1 cellular context compared by ENCODE assay signal in the genomic region with DNA sequence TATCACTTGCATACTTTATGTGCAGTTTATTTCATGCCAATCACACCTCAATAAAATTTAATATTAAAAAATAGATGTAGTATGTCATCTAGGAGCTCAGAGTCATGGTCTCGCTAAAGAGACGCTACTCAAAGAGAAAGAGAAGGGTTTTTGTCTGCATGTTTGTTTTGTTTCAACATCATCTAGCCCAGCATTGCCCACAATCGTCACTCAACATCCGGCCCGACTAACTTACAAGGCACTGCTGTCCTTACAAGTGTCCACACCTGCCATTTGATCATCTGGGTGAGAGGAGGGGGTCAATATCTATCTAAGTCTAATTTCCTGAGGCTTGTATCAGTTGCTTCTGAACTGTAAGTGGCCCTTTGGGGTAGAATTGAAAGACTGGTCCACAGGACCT.
TF ChIP-seq lines count a peak whose summit lies in the region.

No MANE protein-coding gene starts in this region.

TF ChIP-seq in HepG2, 621 proteins besides CTCF, POLR2A, EP300 and RAD21 (continued from another document):
- TF ChIP-seq, protein P1, sequence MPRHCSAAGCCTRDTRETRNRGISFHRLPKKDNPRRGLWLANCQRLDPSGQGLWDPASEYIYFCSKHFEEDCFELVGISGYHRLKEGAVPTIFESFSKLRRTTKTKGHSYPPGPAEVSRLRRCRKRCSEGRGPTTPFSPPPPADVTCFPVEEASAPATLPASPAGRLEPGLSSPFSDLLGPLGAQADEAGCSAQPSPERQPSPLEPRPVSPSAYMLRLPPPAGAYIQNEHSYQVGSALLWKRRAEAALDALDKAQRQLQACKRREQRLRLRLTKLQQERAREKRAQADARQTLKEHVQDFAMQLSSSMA (CRISPR knock-in tag; IDR thresholded peaks at IDR 0.05), result no peak
- no peak for TF ChIP-seq KAT8 (CRISPR knock-in tag; IDR thresholded peaks at IDR 0.05)
- TF ChIP-seq GABPB1 (CRISPR knock-in tag; IDR thresholded peaks at IDR 0.05), result peak; percentile 24; the same call in 1 of the 2 replicates
- TF ChIP-seq JUNB (CRISPR knock-in tag; IDR thresholded peaks at IDR 0.05; ENCODE audit: borderline replicate concordance), result no peak
- 0 out of 2 replicates have a peak, but pooled peaks have one; percentile 8 for TF ChIP-seq TCF7 (IDR thresholded peaks at IDR 0.05; ENCODE audit: low read depth)
- no peak for TF ChIP-seq FOXA1 (IDR thresholded peaks at IDR 0.05)
- peak; percentile 52 for TF ChIP-seq FOXA1 (CRISPR knock-in tag; IDR thresholded peaks at IDR 0.05)
- TF ChIP-seq ZNF562 (CRISPR knock-in tag; IDR thresholded peaks at IDR 0.05; ENCODE audit: borderline replicate concordance), result no peak
- TF ChIP-seq, protein P2, sequence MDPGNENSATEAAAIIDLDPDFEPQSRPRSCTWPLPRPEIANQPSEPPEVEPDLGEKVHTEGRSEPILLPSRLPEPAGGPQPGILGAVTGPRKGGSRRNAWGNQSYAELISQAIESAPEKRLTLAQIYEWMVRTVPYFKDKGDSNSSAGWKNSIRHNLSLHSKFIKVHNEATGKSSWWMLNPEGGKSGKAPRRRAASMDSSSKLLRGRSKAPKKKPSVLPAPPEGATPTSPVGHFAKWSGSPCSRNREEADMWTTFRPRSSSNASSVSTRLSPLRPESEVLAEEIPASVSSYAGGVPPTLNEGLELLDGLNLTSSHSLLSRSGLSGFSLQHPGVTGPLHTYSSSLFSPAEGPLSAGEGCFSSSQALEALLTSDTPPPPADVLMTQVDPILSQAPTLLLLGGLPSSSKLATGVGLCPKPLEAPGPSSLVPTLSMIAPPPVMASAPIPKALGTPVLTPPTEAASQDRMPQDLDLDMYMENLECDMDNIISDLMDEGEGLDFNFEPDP (CRISPR knock-in tag; conservative IDR thresholded peaks at IDR 0.05), result no peak
- no peak for TF ChIP-seq SOX6 (IDR thresholded peaks at IDR 0.05)
- TF ChIP-seq SOX6 (CRISPR knock-in tag; IDR thresholded peaks at IDR 0.05), result no peak
- peak; percentile 59 for TF ChIP-seq GATAD2A (CRISPR knock-in tag; IDR thresholded peaks at IDR 0.05)
- no peak for TF ChIP-seq YY1 (IDR thresholded peaks at IDR 0.05; ENCODE audit: insufficient read depth, insufficient replicate concordance, low read depth, low read length)
- peak; percentile 68; the same call in 1 of the 2 replicates for TF ChIP-seq ETV5 (CRISPR knock-in tag; IDR thresholded peaks at IDR 0.05; ENCODE audit: borderline replicate concordance)
- no peak for TF ChIP-seq RBM22 (optimal IDR thresholded peaks at IDR 0.05; ENCODE audit: low read length)
- TF ChIP-seq FOXA3 (CRISPR knock-in tag; IDR thresholded peaks at IDR 0.05), result peak; percentile 36; the same call in 1 of the 2 replicates
- TF ChIP-seq ARID5B (CRISPR knock-in tag; IDR thresholded peaks at IDR 0.05), result peak; percentile 37; the same call in 1 of the 2 replicates
- TF ChIP-seq TBP (CRISPR knock-in tag; IDR thresholded peaks at IDR 0.05), result no peak
- TF ChIP-seq HMG20A (CRISPR knock-in tag; IDR thresholded peaks at IDR 0.05; ENCODE audit: borderline replicate concordance), result peak; percentile 40; the same call in 1 of the 2 replicates
- no peak for TF ChIP-seq SSRP1 (CRISPR knock-in tag; IDR thresholded peaks at IDR 0.05)
- no peak for TF ChIP-seq SOX13 (IDR thresholded peaks at IDR 0.05)
- TF ChIP-seq SOX13 (CRISPR knock-in tag; conservative IDR thresholded peaks at IDR 0.05 in 1 of 2, IDR thresholded peaks at IDR 0.05 in 1 of 2), result no peak
- TF ChIP-seq TEAD3 (CRISPR knock-in tag; optimal IDR thresholded peaks at IDR 0.05; ENCODE audit: borderline replicate concordance), result no peak
- TF ChIP-seq ARID4A (CRISPR knock-in tag; IDR thresholded peaks at IDR 0.05; ENCODE audit: borderline replicate concordance), result no peak
- TF ChIP-seq NFKBIZ (CRISPR knock-in tag; IDR thresholded peaks at IDR 0.05), result no peak
